23 cellular contexts compared by ENCODE assay signal in the genomic region with DNA sequence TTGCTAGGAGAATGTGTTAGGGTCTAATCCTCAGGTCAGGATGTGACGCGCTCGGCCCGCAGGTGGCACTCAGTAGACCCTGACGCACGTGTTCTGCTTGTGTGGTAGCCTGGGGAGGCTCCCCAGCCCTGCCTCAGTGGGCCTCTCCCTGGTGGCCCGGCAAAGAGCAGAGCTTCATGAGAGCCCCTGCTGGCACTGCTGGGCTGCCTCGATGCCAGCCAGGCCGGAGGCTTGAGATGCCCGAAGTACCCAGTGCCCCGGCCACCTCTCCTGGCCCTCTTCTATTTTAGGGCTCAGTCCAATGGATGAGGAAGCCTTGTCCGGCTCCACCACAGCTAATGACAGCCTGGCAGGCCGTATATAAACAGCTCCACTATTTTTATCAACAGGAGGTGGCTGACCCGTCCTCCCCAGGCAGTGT. TPM values are rescaled to one million over a fixed set of nuclear protein-coding genes. Genes with fewer than 3 reads are reported as not detected.
DNase-seq lines count a peak whose midpoint lies in the region; ATAC-seq and TF ChIP-seq lines count a peak whose summit lies in the region.
"Had no signal": no experiment of that assay in that cellular context is flagged by ENCODE, and none has a peak within 500 bp of the region (broad histone marks: within the 10 kb centered on the region; RNA-seq: fewer than 3 reads in every experiment).

No MANE protein-coding gene starts in this region.

- H3K27ac ChIP-seq in BLaER1 treated with 17β-estradiol and CSF1 and Interleukin-3, amounts not matched to agents 10 nM and 100 nM = peak overlapping the region in 8 of 11 experiments; percentile 4 to 75 (median 58); a peak in 12 of 22 replicates
- H3K27ac ChIP-seq in right cardiac atrium (ENCODE audit: low read length) (peak overlapping the region; percentile 4), sigmoid colon (peak overlapping the region in 1 of 4 donors; percentile 46)

- no peaks in the 10 kb centered on the region for H3K9me3 ChIP-seq in BLaER1 treated with 17β-estradiol and CSF1 and Interleukin-3, amounts not matched to agents 10 nM and 100 nM (replicated peaks in 1 of 11)
- H3K9me3 ChIP-seq in right cardiac atrium (ENCODE audit: control insufficient read depth, low read length) (no peaks in the 10 kb centered on the region), sigmoid colon (no peaks in the 10 kb centered on the region)
- H3K9me3 ChIP-seq: Caco-2, stomach, transverse colon had no signal

- H3K4me1 Mint-ChIP-seq in brain (peaks cover 52% of the 10 kb centered on the region), endothelial cell (ENCODE audit: unreplicated experiment) (peaks cover 46% of the 10 kb centered on the region)

- TF ChIP-seq POLR2A in sigmoid colon (IDR thresholded peaks at IDR 0.05) = no peak

- WGBS in right cardiac atrium = 66% methylated on average over 14 of the region's 14 CpGs
- 81 to 87% methylated on average over 14 of the region's 14 CpGs for WGBS in sigmoid colon, 2 donors

- peak overlapping the region; percentile 47 to 94 (median 85); a peak in 21 of 22 replicates for H3K4me2 ChIP-seq in BLaER1 treated with 17β-estradiol and CSF1 and Interleukin-3, amounts not matched to agents 10 nM and 100 nM

- no peak overlapping the region for H3K4me3 Mint-ChIP-seq in brain
- H3K4me3 Mint-ChIP-seq in endothelial cell (ENCODE audit: unreplicated experiment) = no peak overlapping the region
- H3K4me3 Mint-ChIP-seq: activated naive CD4-positive, alpha-beta T cell treated with anti-CD3 and anti-CD28 coated beads, Interleukin-2, amount 50 U/mL, for 24 hours; activated T-helper 17 cell treated with anti-CD3 and anti-CD28 coated beads, Interleukin-2, amount 50 U/mL, for 72 hours; B cell had no signal

- H3K27me3 ChIP-seq in BLaER1 treated with 17β-estradiol and CSF1 and Interleukin-3, amounts not matched to agents 10 nM and 100 nM = no peaks in the 10 kb centered on the region
- H3K27me3 ChIP-seq in right cardiac atrium (ENCODE audit: control insufficient read depth, insufficient read depth) = no peaks in the 10 kb centered on the region
- no peaks in the 10 kb centered on the region for H3K27me3 ChIP-seq in sigmoid colon
- H3K27me3 ChIP-seq: stomach, transverse colon had no signal

- no peak for TF ChIP-seq EP300 in sigmoid colon (IDR thresholded peaks at IDR 0.05)

- DNase-seq in right cardiac atrium = peak in 2 of 3 donors; percentile 60 to 73
- DNase-seq in sigmoid colon = peak; percentile 45
- no peak for DNase-seq in endothelial cell (ENCODE audit: low spot score)
- DNase-seq: activated CD4-positive, alpha-beta T cell treated with anti-CD3 and anti-CD28 coated beads, Interleukin-2, amount 50 U/mL, for 48 hours; activated CD8-positive, alpha-beta memory T cell treated with anti-CD3 and anti-CD28 coated beads, Interleukin-2, amount 50 U/mL, for 48 hours; DND-41; mammary epithelial cell; retina; SIG-M5; stomach; transverse colon had no signal

- H3K27ac Mint-ChIP-seq in brain (peak overlapping the region in 3 of 5 experiments; percentile 65 to 92 (median 79)), endothelial cell (ENCODE audit: unreplicated experiment) (no peak overlapping the region)
- H3K27ac Mint-ChIP-seq: activated naive CD4-positive, alpha-beta T cell treated with anti-CD3 and anti-CD28 coated beads, Interleukin-2, amount 50 U/mL, for 24 hours; B cell had no signal

- ATAC-seq in right cardiac atrium (peak; percentile 59 to 65), HG03460 (IDR thresholded peaks at IDR 0.05; ENCODE audit: unreplicated experiment) (no peak), GM18868 (IDR thresholded peaks at IDR 0.05; ENCODE audit: unreplicated experiment) (no peak), GM18907 (IDR thresholded peaks at IDR 0.05; ENCODE audit: unreplicated experiment) (no peak)
- ATAC-seq: activated T-helper 17 cell treated with anti-CD3 and anti-CD28 coated beads, Interleukin-2, amount 50 U/mL, for 72 hours had no signal

- no peak overlapping the region for H3K4me3 ChIP-seq in BLaER1 treated with 17β-estradiol and CSF1 and Interleukin-3, amounts not matched to agents 10 nM and 100 nM
- H3K4me3 ChIP-seq in right cardiac atrium (ENCODE audit: low read length) (no peak overlapping the region), sigmoid colon (no peak overlapping the region)
- H3K4me3 ChIP-seq: stomach, transverse colon had no signal

- H3K4me1 ChIP-seq in BLaER1 treated with 17β-estradiol and CSF1 and Interleukin-3, amounts not matched to agents 10 nM and 100 nM = peaks cover 43 to 88% (median 84%) of the 10 kb centered on the region in 10 experiments
- H3K4me1 ChIP-seq in right cardiac atrium (ENCODE audit: control insufficient read depth, insufficient read depth, low read length) (peaks cover 4% of the 10 kb centered on the region), sigmoid colon (peaks cover 0 to 20% (median 7%) of the 10 kb centered on the region in 4 donors)

- H3K27me3 Mint-ChIP-seq in brain (no peaks in the 10 kb centered on the region), endothelial cell (ENCODE audit: unreplicated experiment) (peaks cover 30% of the 10 kb centered on the region)
- H3K27me3 Mint-ChIP-seq: activated naive CD4-positive, alpha-beta T cell treated with anti-CD3 and anti-CD28 coated beads, Interleukin-2, amount 50 U/mL, for 24 hours; activated T-helper 17 cell treated with anti-CD3 and anti-CD28 coated beads, Interleukin-2, amount 50 U/mL, for 72 hours; B cell; IgD-negative memory B cell had no signal

- intact Hi-C loops in right cardiac atrium (cut with DNase I) = no loop called here
- intact Hi-C loops in sigmoid colon (cut with DNase I) = no loop called here

- no peak for TF ChIP-seq CTCF in brain (conservative IDR thresholded peaks at IDR 0.05)
- no peak for TF ChIP-seq CTCF in sigmoid colon (IDR thresholded peaks at IDR 0.05)
- no peak for TF ChIP-seq CTCF in endothelial cell (IDR thresholded peaks at IDR 0.05; ENCODE audit: unreplicated experiment)

- H3K36me3 Mint-ChIP-seq in brain (no peaks in the 10 kb centered on the region), endothelial cell (ENCODE audit: low read depth, unreplicated experiment) (peaks cover 40% of the 10 kb centered on the region)
- H3K36me3 Mint-ChIP-seq: activated naive CD4-positive, alpha-beta T cell treated with anti-CD3 and anti-CD28 coated beads, Interleukin-2, amount 50 U/mL, for 24 hours had no signal

- peaks cover 0 to 25% (median 8%) of the 10 kb centered on the region in 11 experiments; a peak in 11 of 22 replicates for H3K36me3 ChIP-seq in BLaER1 treated with 17β-estradiol and CSF1 and Interleukin-3, amounts not matched to agents 10 nM and 100 nM
- H3K36me3 ChIP-seq in sigmoid colon = peaks cover 0 to 35% (median 0%) of the 10 kb centered on the region in 4 donors
- H3K36me3 ChIP-seq: transverse colon had no signal

- H3K9me3 Mint-ChIP-seq in brain (no peaks in the 10 kb centered on the region), endothelial cell (ENCODE audit: unreplicated experiment) (no peaks in the 10 kb centered on the region)
- H3K9me3 Mint-ChIP-seq: activated naive CD4-positive, alpha-beta T cell treated with anti-CD3 and anti-CD28 coated beads, Interleukin-2, amount 50 U/mL, for 24 hours; activated T-helper 17 cell treated with anti-CD3 and anti-CD28 coated beads, Interleukin-2, amount 50 U/mL, for 72 hours; IgD-negative memory B cell had no signal

- peaks cover 0 to 65% (median 10%) of the 10 kb centered on the region in 11 experiments; a peak in 9 of 22 replicates for H4K20me1 ChIP-seq in BLaER1 treated with 17β-estradiol and CSF1 and Interleukin-3, amounts not matched to agents 10 nM and 100 nM

- H3K9ac ChIP-seq in BLaER1 treated with 17β-estradiol and CSF1 and Interleukin-3, amounts not matched to agents 10 nM and 100 nM = peak overlapping the region in 4 of 11 experiments; percentile 18 to 61 (median 52); a peak in 4 of 22 replicates

RNA-seq across cellular contexts. Expression of a gene that starts 42.0 kb away (rescaled TPM):
- polyA plus RNA-seq in brain (ENCODE audit: insufficient read depth, low read depth, low replicate concordance) (4.3 TPM), right cardiac atrium (1.1 TPM), sigmoid colon (1 to 10 TPM in 2 of 3 donors, not detected in 1; 1.6 to 5.0 TPM)
- total RNA-seq in right cardiac atrium (1 to 10 TPM in 3 of 4 donors, under 1 TPM in 1; 0.81 to 2.9 (median 1.9) TPM), sigmoid colon (1 to 10 TPM in 2 of 4 donors, under 1 TPM in 2; 0.16 to 2.8 (median 1.0) TPM), endothelial cell (ENCODE audit: unreplicated experiment) (not detected)
- total RNA-seq: kidney epithelial cell, M059J, mammary epithelial cell had no signal

Comparison
In these comparisons a context has a peak if more than half of its experiments do, and no peak if none do; other contexts are left out.
1. ATAC-seq: peak in right cardiac atrium (2 of 2); none in HG03460 (single experiment), GM18868 (single experiment) and GM18907 (single experiment).